ENCODE assay signal across 17 cellular contexts in genomic region chr2:11158916-11159573, GRCh38.
"Had no signal": no experiment of that assay in that cellular context is flagged by ENCODE, and none has a peak within 500 bp of the region (broad histone marks: within the 10 kb centered on the region; RNA-seq: fewer than 3 reads in every experiment).

No MANE protein-coding gene starts in this region.

- H3K9me3 ChIP-seq: left lung, prostate gland, suprapubic skin, transverse colon had no signal

- H3K27me3 ChIP-seq: left lung, suprapubic skin, transverse colon had no signal

- H3K9me3 Mint-ChIP-seq: activated CD8-positive, alpha-beta T cell treated with anti-CD3 and anti-CD28 coated beads for 36 hours; activated T-cell treated with anti-CD3 and anti-CD28 coated beads, Interleukin-2, amount 50 U/mL, for 72 hours; effector memory CD8-positive, alpha-beta T cell; nephron; stimulated activated naive CD8-positive, alpha-beta T cell treated with anti-CD3 and anti-CD28 coated beads, Interleukin-15, amount 100 ng/mL, for 72 hours had no signal

- H3K36me3 ChIP-seq: left lung, prostate gland, transverse colon had no signal

- DNase-seq: activated CD4-positive, alpha-beta T cell treated with anti-CD3 and anti-CD28 coated beads for 48 hours; activated CD8-positive, alpha-beta T cell treated with anti-CD3 and anti-CD28 coated beads for 36 hours; activated gamma-delta T cell treated with Interleukin-2 at 50 U/mL for 16 hours; activated T-cell treated with anti-CD3 and anti-CD28 coated beads, Interleukin-2, amount 50 U/mL, for 72 hours; effector memory CD8-positive, alpha-beta T cell; foreskin fibroblast; hypothalamus; left lung; midbrain; stimulated activated naive CD8-positive, alpha-beta T cell treated with anti-CD3 and anti-CD28 coated beads, Interleukin-15, amount 100 ng/mL, for 72 hours; transverse colon had no signal

- H3K27ac ChIP-seq: epithelial cell of prostate, left lung, prostate gland, suprapubic skin, transverse colon had no signal

- H3K4me3 ChIP-seq: left lung, prostate gland, suprapubic skin, transverse colon had no signal

- ATAC-seq: activated CD8-positive, alpha-beta T cell treated with anti-CD3 and anti-CD28 coated beads for 36 hours; activated T-cell treated with anti-CD3 and anti-CD28 coated beads, Interleukin-2, amount 50 U/mL, for 72 hours; effector memory CD8-positive, alpha-beta T cell; left lung; right cardiac atrium; stimulated activated naive CD8-positive, alpha-beta T cell treated with anti-CD3 and anti-CD28 coated beads, Interleukin-15, amount 100 ng/mL, for 72 hours had no signal

- H3K4me1 ChIP-seq: prostate gland had no signal

- H3K27me3 Mint-ChIP-seq: activated CD8-positive, alpha-beta T cell treated with anti-CD3 and anti-CD28 coated beads for 36 hours; activated naive CD8-positive, alpha-beta T cell; effector memory CD8-positive, alpha-beta T cell; stimulated activated naive CD8-positive, alpha-beta T cell treated with anti-CD3 and anti-CD28 coated beads, Interleukin-15, amount 100 ng/mL, for 72 hours had no signal

- H3K27ac Mint-ChIP-seq: activated CD8-positive, alpha-beta T cell treated with anti-CD3 and anti-CD28 coated beads for 36 hours; activated naive CD8-positive, alpha-beta T cell; activated T-cell treated with anti-CD3 and anti-CD28 coated beads, Interleukin-2, amount 50 U/mL, for 72 hours; nephron had no signal

- H3K4me3 Mint-ChIP-seq: activated CD8-positive, alpha-beta T cell treated with anti-CD3 and anti-CD28 coated beads for 36 hours; activated naive CD8-positive, alpha-beta T cell; activated T-cell treated with anti-CD3 and anti-CD28 coated beads, Interleukin-2, amount 50 U/mL, for 72 hours; effector memory CD8-positive, alpha-beta T cell; nephron; stimulated activated naive CD8-positive, alpha-beta T cell treated with anti-CD3 and anti-CD28 coated beads, Interleukin-15, amount 100 ng/mL, for 72 hours had no signal
